8 cellular contexts compared by ENCODE assay signal in the genomic region with DNA sequence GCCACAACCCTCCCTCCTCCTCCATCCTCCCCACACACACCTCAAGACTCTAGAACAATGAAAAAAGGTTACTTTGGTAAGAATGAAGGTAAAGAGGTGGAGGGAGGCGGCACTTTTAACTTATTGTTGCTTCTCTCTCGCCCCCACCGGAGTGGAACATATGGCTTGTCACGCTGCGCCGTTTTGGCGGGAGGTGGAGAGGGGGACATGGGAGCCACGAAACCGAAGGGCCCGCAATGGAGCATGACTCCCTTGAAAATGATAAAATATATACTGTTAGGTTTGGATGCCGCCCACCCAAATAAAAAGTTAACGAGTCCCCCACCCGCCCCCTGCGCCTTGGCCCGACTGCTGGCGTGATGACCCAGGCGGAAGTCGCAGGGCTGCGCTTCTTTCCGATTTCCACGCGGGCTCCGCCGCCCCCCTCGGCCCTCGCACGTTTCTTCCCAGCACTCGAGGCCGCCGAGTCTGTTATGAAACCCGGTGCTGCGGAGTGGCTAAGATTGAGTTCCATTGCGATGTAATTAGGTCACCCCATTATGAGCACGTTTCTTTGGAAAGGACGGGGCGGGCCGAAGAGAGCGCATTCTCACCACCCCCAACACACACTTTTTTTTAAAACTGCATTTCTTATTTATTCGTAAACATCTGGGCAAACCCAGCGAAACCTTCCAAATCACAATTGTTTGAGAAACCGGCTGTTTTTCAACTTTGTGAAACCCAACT.
A peak's percentile ranks its signal among the peaks of the same experiment; 100 is the strongest.
DNase-seq lines count a peak whose midpoint lies in the region; TF ChIP-seq lines count a peak whose summit lies in the region.

No MANE protein-coding gene starts in this region.

- H3K4me3 ChIP-seq in LNCaP clone FGC (ENCODE audit: low read depth, low read length) = peak overlapping the region; percentile 96

- no peak for TF ChIP-seq CTCF in LNCaP clone FGC (IDR thresholded peaks at IDR 0.05; ENCODE audit: control insufficient read depth, extremely low read depth, insufficient read depth)

- DNase-seq in EL (peak; percentile 96), LNCaP clone FGC (ENCODE audit: low read depth) (no peak), ecto neural progenitor cell (ENCODE audit: low spot score) (peak; percentile 68), medulla oblongata (ENCODE audit: extremely low spot score) (peak; percentile 64), NCI-H128 (lab: John Stamatoyannopoulos, UW; ENCODE audit: unreplicated experiment) (no peak), NCI-H1694 treated with DMSO at 0.1 percent for 48 hours (lab: John Stamatoyannopoulos, UW) (no peak)
- DNase-seq in activated CD4-positive, alpha-beta T cell treated with anti-CD3 and anti-CD28 coated beads, Interleukin-2, amount 50 U/mL, for 48 hours = peak; percentile 82 to 86
- DNase-seq in stimulated activated CD8-positive, alpha-beta memory T cell treated with anti-CD3 and anti-CD28 coated beads, Interleukin-15, amount 100 ng/mL, for 24 hours (ENCODE audit: low read depth) = peak; percentile 62

Comparison
In these comparisons a context has a peak if more than half of its experiments do, and no peak if none do; other contexts are left out.
1. DNase-seq: peak in EL (single experiment), activated CD4-positive, alpha-beta T cell treated with anti-CD3 and anti-CD28 coated beads, Interleukin-2, amount 50 U/mL, for 48 hours (2 of 2), ecto neural progenitor cell (single experiment), medulla oblongata (single experiment) and stimulated activated CD8-positive, alpha-beta memory T cell treated with anti-CD3 and anti-CD28 coated beads, Interleukin-15, amount 100 ng/mL, for 24 hours (single experiment); none in LNCaP clone FGC (single experiment), NCI-H128 (single experiment) and NCI-H1694 treated with DMSO at 0.1 percent for 48 hours (single experiment).